Comparison of ENCODE assay signal across 17 cellular contexts in genomic region chrX:39777623-39778025, GRCh38.
DNase-seq lines count a peak whose midpoint lies in the region; ATAC-seq lines count a peak whose summit lies in the region.
"Had no signal": no experiment of that assay in that cellular context is flagged by ENCODE, and none has a peak within 500 bp of the region (broad histone marks: within the 10 kb centered on the region; RNA-seq: fewer than 3 reads in every experiment).

No MANE protein-coding gene starts in this region.

- no peaks in the 10 kb centered on the region for H3K9me3 Mint-ChIP-seq in natural killer cell treated with Interleukin-12 subunit alpha and Interleukin-12 subunit beta and Interleukin-15 and Interleukin-18, amount 100 ng/mL, for 72 hours

- no peak overlapping the region for H3K18ac ChIP-seq in mesendoderm (ENCODE audit: low read length)

- no peak overlapping the region for H4K8ac ChIP-seq in mesendoderm (ENCODE audit: low read depth, low read length)

- H3K4me1 ChIP-seq in mesendoderm (ENCODE audit: control insufficient read depth, low read depth, low read length) = no peaks in the 10 kb centered on the region

- no peak overlapping the region for H3K23ac ChIP-seq in mesendoderm (ENCODE audit: low read length)

- H3K36me3 Mint-ChIP-seq in natural killer cell treated with Interleukin-12 subunit alpha and Interleukin-12 subunit beta and Interleukin-15 and Interleukin-18, amount 100 ng/mL, for 72 hours = no peaks in the 10 kb centered on the region

- no peaks in the 10 kb centered on the region for H3K27me3 ChIP-seq in mesendoderm (ENCODE audit: insufficient read depth, low read length, poor library complexity)

- ATAC-seq in HG03354 (IDR thresholded peaks at IDR 0.05; ENCODE audit: poor library complexity, severe bottlenecking, unreplicated experiment) = no peak
- ATAC-seq in natural killer cell treated with Interleukin-12 subunit alpha and Interleukin-12 subunit beta and Interleukin-15 and Interleukin-18, amount 100 ng/mL, for 72 hours = no peak
- ATAC-seq: K562 had no signal

- no peak overlapping the region for H2BK5ac ChIP-seq in mesendoderm (ENCODE audit: low read length)

- DNase-seq in activated CD4-positive, alpha-beta T cell treated with anti-CD3 and anti-CD28 coated beads for 48 hours = peak; percentile 54
- no peak for DNase-seq in activated CD4-positive, alpha-beta T cell treated with anti-CD3 and anti-CD28 coated beads for 4 hours
- DNase-seq in Kasumi-1 (lab: John Stamatoyannopoulos, UW) = peak; percentile 2 to 14
- DNase-seq in activated CD4-positive, alpha-beta T cell treated with anti-CD3 and anti-CD28 coated beads, Interleukin-2, amount 50 U/mL, for 48 hours = peak; percentile 20 to 43
- no peak for DNase-seq in mesendoderm
- DNase-seq in 8988T = no peak
- no peak for DNase-seq in natural killer cell treated with Interleukin-12 subunit alpha and Interleukin-12 subunit beta and Interleukin-15 and Interleukin-18, amount 100 ng/mL, for 72 hours (ENCODE audit: low spot score)
- DNase-seq: ACHN; activated CD8-positive, alpha-beta memory T cell treated with anti-CD3 and anti-CD28 coated beads for 24 hours; H9; NCI-H187 treated with DMSO at 0.1 percent for 48 hours; NCI-H524; occipital lobe; sigmoid colon had no signal

- H3K4me3 ChIP-seq in mesendoderm (ENCODE audit: low read length) = no peak overlapping the region
- H3K4me3 ChIP-seq: K562, sigmoid colon had no signal

- no CpG with 5 or more reads among the region's 5 CpGs for WGBS in mesendoderm (ENCODE audit: extremely low coverage, insufficient coverage, low lambda C conversion rate)

- no peak overlapping the region for H3K56ac ChIP-seq in mesendoderm (ENCODE audit: low read length)

- H3K27ac ChIP-seq in mesendoderm (ENCODE audit: low read depth, low read length) = no peak overlapping the region
- H3K27ac ChIP-seq: epithelial cell of prostate, sigmoid colon had no signal

- no peaks in the 10 kb centered on the region for H3K36me3 ChIP-seq in mesendoderm (ENCODE audit: control insufficient read depth, insufficient read depth, low read length)
- H3K36me3 ChIP-seq: sigmoid colon had no signal

- H3K9ac ChIP-seq in mesendoderm (ENCODE audit: low read length) = no peak overlapping the region

- H2AK5ac ChIP-seq in mesendoderm (ENCODE audit: low read length) = no peak overlapping the region

- no peak overlapping the region for H2BK15ac ChIP-seq in mesendoderm (replicated peaks; ENCODE audit: low read depth)

- H3K4me1 Mint-ChIP-seq in natural killer cell treated with Interleukin-12 subunit alpha and Interleukin-12 subunit beta and Interleukin-15 and Interleukin-18, amount 100 ng/mL, for 72 hours (ENCODE audit: low read depth in 2 of 2) = peaks cover 3 to 5% of the 10 kb centered on the region in 2 donors

- no peak overlapping the region for H3K4me3 Mint-ChIP-seq in natural killer cell treated with Interleukin-12 subunit alpha and Interleukin-12 subunit beta and Interleukin-15 and Interleukin-18, amount 100 ng/mL, for 72 hours
- H3K4me3 Mint-ChIP-seq: H9 had no signal

- no peaks in the 10 kb centered on the region for H3K79me1 ChIP-seq in mesendoderm (ENCODE audit: low read length)

- peaks cover 0 to 18% of the 10 kb centered on the region in 2 donors for H3K27me3 Mint-ChIP-seq in natural killer cell treated with Interleukin-12 subunit alpha and Interleukin-12 subunit beta and Interleukin-15 and Interleukin-18, amount 100 ng/mL, for 72 hours

- H2BK120ac ChIP-seq in mesendoderm (ENCODE audit: low read depth, low read length) = no peak overlapping the region

- no peak overlapping the region for H3K27ac Mint-ChIP-seq in natural killer cell treated with Interleukin-12 subunit alpha and Interleukin-12 subunit beta and Interleukin-15 and Interleukin-18, amount 100 ng/mL, for 72 hours
- H3K27ac Mint-ChIP-seq: H9 had no signal

- H3K79me2 ChIP-seq in mesendoderm (ENCODE audit: control insufficient read depth, insufficient read depth, low read length) = no peaks in the 10 kb centered on the region

- no peak overlapping the region for H3K4me2 ChIP-seq in mesendoderm (ENCODE audit: low read length)

- peak overlapping the region; percentile 24 for H3K4ac ChIP-seq in mesendoderm (ENCODE audit: low read depth, low read length)

- H4K5ac ChIP-seq in mesendoderm (ENCODE audit: low read length) = no peak overlapping the region

Comparison
In these comparisons a context has a peak if more than half of its experiments do, and no peak if none do; other contexts are left out.
1. DNase-seq: peak in activated CD4-positive, alpha-beta T cell treated with anti-CD3 and anti-CD28 coated beads for 48 hours (single experiment), Kasumi-1 (2 of 2) and activated CD4-positive, alpha-beta T cell treated with anti-CD3 and anti-CD28 coated beads, Interleukin-2, amount 50 U/mL, for 48 hours (2 of 2); none in activated CD4-positive, alpha-beta T cell treated with anti-CD3 and anti-CD28 coated beads for 4 hours (0 of 2), mesendoderm (single experiment), 8988T (single experiment) and natural killer cell treated with Interleukin-12 subunit alpha and Interleukin-12 subunit beta and Interleukin-15 and Interleukin-18, amount 100 ng/mL, for 72 hours (single experiment).